ENCODE assay signal across 28 cellular contexts in genomic region chr2:227606476-227606875, GRCh38. TPM values are rescaled to one million over a fixed set of nuclear protein-coding genes. Genes with fewer than 3 reads are reported as not detected.
DNase-seq lines count a peak whose midpoint lies in the region; ATAC-seq and TF ChIP-seq lines count a peak whose summit lies in the region.
"Had no signal": no experiment of that assay in that cellular context is flagged by ENCODE, and none has a peak within 500 bp of the region (broad histone marks: within the 10 kb centered on the region; RNA-seq: fewer than 3 reads in every experiment).

No MANE protein-coding gene starts in this region.

- H3K9me3 ChIP-seq in heart left ventricle: no peaks in the 10 kb centered on the region
- H3K9me3 ChIP-seq: HAP-1 had no signal

- TF ChIP-seq CTCF in heart left ventricle (IDR thresholded peaks at IDR 0.05) (no peak), fibroblast of mammary gland (conservative IDR thresholded peaks at IDR 0.05; ENCODE audit: control insufficient read depth, insufficient read depth, low read depth, low read length) (no peak), neural crest cell (conservative IDR thresholded peaks at IDR 0.05) (no peak)

- no peak overlapping the region for H3K4me3 Mint-ChIP-seq in neural crest cell
- H3K4me3 Mint-ChIP-seq: CD8-positive, alpha-beta memory T cell had no signal

- H3K9me3 Mint-ChIP-seq in neural crest cell: no peaks in the 10 kb centered on the region
- H3K9me3 Mint-ChIP-seq: CD8-positive, alpha-beta memory T cell had no signal

- H3K4me1 Mint-ChIP-seq in neural crest cell: no peaks in the 10 kb centered on the region

- no peak overlapping the region for H3K27ac ChIP-seq in heart left ventricle
- H3K27ac ChIP-seq: C4-2B, GM23248, HL-60 had no signal

- peak overlapping the region; percentile 75 for H3K27ac Mint-ChIP-seq in neural crest cell (ENCODE audit: unreplicated experiment)
- H3K27ac Mint-ChIP-seq: CD8-positive, alpha-beta memory T cell had no signal

- no peak overlapping the region for H3K4me3 ChIP-seq in heart left ventricle
- no peak overlapping the region for H3K4me3 ChIP-seq in fibroblast of mammary gland (ENCODE audit: control insufficient read depth, low read depth, low read length)
- H3K4me3 ChIP-seq: GM23248, HAP-1 had no signal

- peak; percentile 31 for ATAC-seq in left ventricle myocardium superior
- no peak for ATAC-seq in heart left ventricle
- ATAC-seq in HG02763 (IDR thresholded peaks at IDR 0.05; ENCODE audit: unreplicated experiment): no peak

- no peak for DNase-seq in left ventricle myocardium superior
- no peak for DNase-seq in heart left ventricle
- peak; percentile 30 for DNase-seq in fibroblast of mammary gland (ENCODE audit: low read depth)
- DNase-seq in neural crest cell (ENCODE audit: low read depth, low spot score): no peak
- no peak for DNase-seq in NCI-H2081 treated with DMSO at 0.1 percent for 48 hours (lab: John Stamatoyannopoulos, UW)
- no peak for DNase-seq in stimulated activated CD4-positive, alpha-beta T cell treated with anti-CD3 and anti-CD28 coated beads, Interleukin-12 subunit alpha, Interleukin-12 subunit beta, amount 100 ng/mL, for 4 hours
- no peak for DNase-seq in amygdala (lab: John Stamatoyannopoulos, UW)
- DNase-seq: Calu3; CD8-positive, alpha-beta memory T cell; DMS153; GM23248; KBM-7; MM.1S; NCI-H1048; NCI-H1417 treated with DMSO at 0.1 percent for 48 hours; NCI-H187; NCI-H2107; NCI-H446 treated with DMSO at 0.1 percent for 48 hours; NCI-H526 treated with DMSO at 0.1 percent for 48 hours; SHP77 treated with DMSO at 0.1 percent for 48 hours had no signal

- WGBS in heart left ventricle, 4 donors: 47 to 70% (median 52%) methylated on average over 1 of the region's 1 CpG

- TF ChIP-seq POLR2A in heart left ventricle (IDR thresholded peaks at IDR 0.05): no peak

- H3K36me3 Mint-ChIP-seq in neural crest cell (ENCODE audit: low read depth): no peaks in the 10 kb centered on the region
- H3K36me3 Mint-ChIP-seq: CD8-positive, alpha-beta memory T cell had no signal

- H3K4me1 ChIP-seq in heart left ventricle: peaks cover 0 to 7% (median 0%) of the 10 kb centered on the region in 12 donors
- H3K4me1 ChIP-seq: HAP-1 had no signal

- peaks cover 0 to 3% (median 0%) of the 10 kb centered on the region in 9 donors for H3K27me3 ChIP-seq in heart left ventricle

- H3K36me3 ChIP-seq in heart left ventricle: no peaks in the 10 kb centered on the region
- H3K36me3 ChIP-seq: HAP-1 had no signal

- peaks cover 2% of the 10 kb centered on the region for H3K27me3 Mint-ChIP-seq in neural crest cell (ENCODE audit: low read depth)

- intact Hi-C loops in left ventricle myocardium superior (cut with micrococcal nuclease) (no loop called here), heart left ventricle (cut with DNase I) (no loop called here)

RNA-seq across cellular contexts. Expression of gene SCYGR2, which starts 7.8 kb away (rescaled TPM):
- total RNA-seq in left ventricle myocardium superior (not detected), heart left ventricle (not detected), neural crest cell (not detected in 2 replicates)
- not detected for polyA plus RNA-seq in heart left ventricle
- total RNA-seq: A172; Calu3; CD8-positive, alpha-beta memory T cell; G401; GM23248; HT-29 had no signal
- polyA plus RNA-seq: AG04450; CD8-positive, alpha-beta memory T cell; GM23248 had no signal

RNA-seq across cellular contexts. Expression of gene SCYGR3, which starts 8.2 kb away (rescaled TPM):
- total RNA-seq in left ventricle myocardium superior (not detected), heart left ventricle (not detected), neural crest cell (not detected in 2 replicates)
- polyA plus RNA-seq in heart left ventricle: not detected
- total RNA-seq: A172; Calu3; CD8-positive, alpha-beta memory T cell; G401; GM23248; HT-29 had no signal
- polyA plus RNA-seq: AG04450; CD8-positive, alpha-beta memory T cell; GM23248 had no signal

RNA-seq across cellular contexts. Expression of gene SCYGR4, which starts 10.8 kb away (rescaled TPM):
- not detected for total RNA-seq in left ventricle myocardium superior
- not detected for total RNA-seq in heart left ventricle
- not detected for polyA plus RNA-seq in heart left ventricle
- not detected in 2 replicates for total RNA-seq in neural crest cell
- total RNA-seq: A172; Calu3; CD8-positive, alpha-beta memory T cell; G401; GM23248; HT-29 had no signal
- polyA plus RNA-seq: AG04450; CD8-positive, alpha-beta memory T cell; GM23248 had no signal
